Comparison of ENCODE assay signal across 21 cellular contexts in the genomic region with DNA sequence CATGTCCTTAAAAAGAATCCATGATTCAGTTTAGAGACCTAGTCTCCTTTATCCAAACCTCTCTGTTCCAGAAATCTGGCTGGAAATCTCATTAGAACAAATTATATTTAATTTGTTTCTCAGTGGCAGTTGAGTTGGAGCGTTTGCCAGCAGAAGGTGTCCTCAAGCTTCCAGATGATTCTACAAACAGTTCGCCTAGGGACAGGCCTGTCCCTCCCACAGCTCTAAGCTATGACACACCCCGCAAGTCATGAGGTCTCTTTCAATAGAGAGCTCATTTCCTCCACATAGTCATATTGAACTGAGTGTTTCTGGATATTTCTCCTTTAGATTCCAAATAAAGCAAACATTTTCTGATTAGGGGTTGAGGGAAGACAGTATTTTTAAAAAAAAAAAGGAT.
"Had no signal": no experiment of that assay in that cellular context is flagged by ENCODE, and none has a peak within 500 bp of the region (broad histone marks: within the 10 kb centered on the region; RNA-seq: fewer than 3 reads in every experiment).

No MANE protein-coding gene starts in this region.

- H3K36me3 ChIP-seq: ascending aorta, neural progenitor cell, tibial artery, upper lobe of right lung, WERI-Rb-1 had no signal

- H3K27ac ChIP-seq: ascending aorta, heart right ventricle, neural progenitor cell, tibial artery, upper lobe of right lung, WERI-Rb-1 had no signal

- ATAC-seq: activated CD4-positive, CD25-positive, alpha-beta regulatory T cell treated with anti-CD3 and anti-CD28 coated beads, Interleukin-2, amount 50 U/mL, for 24 hours; heart right ventricle; naive thymus-derived CD8-positive, alpha-beta T cell; right cardiac atrium; T-helper 17 cell; upper lobe of right lung had no signal

- H3K9me3 ChIP-seq: ascending aorta, heart right ventricle, tibial artery, upper lobe of right lung had no signal

- H3K4me2 ChIP-seq: neural progenitor cell had no signal

- DNase-seq: activated CD4-positive, alpha-beta T cell treated with anti-CD3 and anti-CD28 coated beads for 48 hours; activated CD4-positive, alpha-beta T cell treated with anti-CD3 and anti-CD28 coated beads, Interleukin-2, amount 50 U/mL, for 48 hours; activated CD8-positive, alpha-beta memory T cell treated with anti-CD3 and anti-CD28 coated beads for 24 hours; activated effector memory CD4-positive, alpha-beta T cell treated with anti-CD3 and anti-CD28 coated beads, Interleukin-2, amount 50 U/mL, for 16 hours; activated naive CD4-positive, alpha-beta T cell treated with anti-CD3 and anti-CD28 coated beads for 36 hours; activated naive CD8-positive, alpha-beta T cell treated with anti-CD3 and anti-CD28 coated beads for 36 hours; activated T-cell treated with anti-CD3 and anti-CD28 coated beads, Interleukin-2, amount 50 U/mL, for 1 hour; heart right ventricle; naive thymus-derived CD8-positive, alpha-beta T cell; occipital lobe; right cardiac atrium; stimulated activated CD4-positive, alpha-beta T cell treated with anti-CD3 and anti-CD28 coated beads, Interleukin-2, amount 100 ng/mL, for 48 hours; T-helper 17 cell; T1000; tibial artery; upper lobe of right lung; WERI-Rb-1 had no signal

- FAIRE-seq: endothelial cell of umbilical vein had no signal

- H3K9ac ChIP-seq: neural progenitor cell had no signal

- H2AFZ ChIP-seq: neural progenitor cell had no signal

- H3K4me1 ChIP-seq: heart right ventricle, neural progenitor cell, upper lobe of right lung had no signal

- H3K4me3 ChIP-seq: ascending aorta, heart right ventricle, neural progenitor cell, tibial artery, upper lobe of right lung had no signal

- H3K27me3 ChIP-seq: ascending aorta, heart right ventricle, neural progenitor cell, tibial artery, upper lobe of right lung had no signal
